Comparison of ENCODE assay signal across 1 cellular context in the genomic region with DNA sequence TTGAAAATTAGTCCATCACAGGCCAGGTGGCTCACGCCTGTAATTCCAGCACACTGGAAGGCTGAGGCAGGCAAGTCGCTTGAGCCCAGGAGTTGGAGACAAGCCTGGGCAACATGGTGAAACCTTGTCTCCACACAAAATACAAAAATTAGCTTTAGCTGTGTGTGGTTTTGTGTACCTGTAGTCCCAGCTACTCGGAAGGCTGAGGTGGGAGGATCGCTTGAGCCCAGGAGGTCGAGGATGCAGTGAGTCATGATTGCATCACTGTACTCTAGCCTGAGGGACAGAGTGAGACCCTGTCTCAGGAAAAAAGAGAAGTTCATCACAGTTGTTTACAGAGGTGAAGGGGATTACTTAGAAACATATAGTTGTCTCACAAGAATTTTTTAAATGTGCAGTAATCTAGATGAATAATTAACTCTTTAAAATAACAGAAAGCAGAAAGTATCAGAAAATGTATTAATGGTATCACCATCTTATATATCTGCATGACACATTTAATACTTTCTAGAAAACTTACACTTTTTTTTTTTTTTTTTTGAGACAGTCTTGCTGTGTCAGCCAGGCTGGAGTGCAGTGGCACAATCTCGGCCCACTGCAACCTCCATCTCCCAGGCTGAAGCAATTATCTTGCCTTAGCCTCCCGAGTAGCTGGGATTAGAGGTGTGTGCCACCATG.
TF ChIP-seq lines count a peak whose summit lies in the region.

No MANE protein-coding gene starts in this region.

TF ChIP-seq in HepG2, 621 proteins besides CTCF, POLR2A, EP300 and RAD21 (continued from another document):
- TF ChIP-seq, protein P1, sequence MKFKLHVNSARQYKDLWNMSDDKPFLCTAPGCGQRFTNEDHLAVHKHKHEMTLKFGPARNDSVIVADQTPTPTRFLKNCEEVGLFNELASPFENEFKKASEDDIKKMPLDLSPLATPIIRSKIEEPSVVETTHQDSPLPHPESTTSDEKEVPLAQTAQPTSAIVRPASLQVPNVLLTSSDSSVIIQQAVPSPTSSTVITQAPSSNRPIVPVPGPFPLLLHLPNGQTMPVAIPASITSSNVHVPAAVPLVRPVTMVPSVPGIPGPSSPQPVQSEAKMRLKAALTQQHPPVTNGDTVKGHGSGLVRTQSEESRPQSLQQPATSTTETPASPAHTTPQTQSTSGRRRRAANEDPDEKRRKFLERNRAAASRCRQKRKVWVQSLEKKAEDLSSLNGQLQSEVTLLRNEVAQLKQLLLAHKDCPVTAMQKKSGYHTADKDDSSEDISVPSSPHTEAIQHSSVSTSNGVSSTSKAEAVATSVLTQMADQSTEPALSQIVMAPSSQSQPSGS (CRISPR knock-in tag; IDR thresholded peaks at IDR 0.05): peak; percentile 76; the same call in 1 of the 2 replicates
- no peak for TF ChIP-seq ZNF672 (CRISPR knock-in tag; IDR thresholded peaks at IDR 0.05)
- peak; percentile 52; the same call in 1 of the 2 replicates for TF ChIP-seq CREM (IDR thresholded peaks at IDR 0.05)
- TF ChIP-seq CREM (CRISPR knock-in tag; IDR thresholded peaks at IDR 0.05): no peak
- no peak for TF ChIP-seq ZNF652 (CRISPR knock-in tag; IDR thresholded peaks at IDR 0.05; ENCODE audit: borderline replicate concordance, low read depth)
- TF ChIP-seq JARID2 (CRISPR knock-in tag; IDR thresholded peaks at IDR 0.05; ENCODE audit: insufficient replicate concordance): no peak
- TF ChIP-seq RCOR2 (CRISPR knock-in tag; IDR thresholded peaks at IDR 0.05): peak; percentile 85
- no peak for TF ChIP-seq DNMT1 (CRISPR knock-in tag; IDR thresholded peaks at IDR 0.05)
- TF ChIP-seq ZNF264 (CRISPR knock-in tag; IDR thresholded peaks at IDR 0.05): 0 out of 2 replicates have a peak, but pooled peaks have one; percentile 31
- 0 out of 2 replicates have a peak, but pooled peaks have one; percentile 32 for TF ChIP-seq ZMAT3 (CRISPR knock-in tag; conservative IDR thresholded peaks at IDR 0.05)
- TF ChIP-seq ZMYM3 (CRISPR knock-in tag; IDR thresholded peaks at IDR 0.05): peak; percentile 87
- TF ChIP-seq NR3C1 (CRISPR knock-in tag; IDR thresholded peaks at IDR 0.05): no peak
- TF ChIP-seq, protein P2, sequence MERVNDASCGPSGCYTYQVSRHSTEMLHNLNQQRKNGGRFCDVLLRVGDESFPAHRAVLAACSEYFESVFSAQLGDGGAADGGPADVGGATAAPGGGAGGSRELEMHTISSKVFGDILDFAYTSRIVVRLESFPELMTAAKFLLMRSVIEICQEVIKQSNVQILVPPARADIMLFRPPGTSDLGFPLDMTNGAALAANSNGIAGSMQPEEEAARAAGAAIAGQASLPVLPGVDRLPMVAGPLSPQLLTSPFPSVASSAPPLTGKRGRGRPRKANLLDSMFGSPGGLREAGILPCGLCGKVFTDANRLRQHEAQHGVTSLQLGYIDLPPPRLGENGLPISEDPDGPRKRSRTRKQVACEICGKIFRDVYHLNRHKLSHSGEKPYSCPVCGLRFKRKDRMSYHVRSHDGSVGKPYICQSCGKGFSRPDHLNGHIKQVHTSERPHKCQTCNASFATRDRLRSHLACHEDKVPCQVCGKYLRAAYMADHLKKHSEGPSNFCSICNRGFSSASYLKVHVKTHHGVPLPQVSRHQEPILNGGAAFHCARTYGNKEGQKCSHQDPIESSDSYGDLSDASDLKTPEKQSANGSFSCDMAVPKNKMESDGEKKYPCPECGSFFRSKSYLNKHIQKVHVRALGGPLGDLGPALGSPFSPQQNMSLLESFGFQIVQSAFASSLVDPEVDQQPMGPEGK (CRISPR knock-in tag; IDR thresholded peaks at IDR 0.05): no peak
- TF ChIP-seq HIVEP1 (CRISPR knock-in tag; IDR thresholded peaks at IDR 0.05): no peak
- TF ChIP-seq MED1 (CRISPR knock-in tag; IDR thresholded peaks at IDR 0.05): peak; percentile 81
- TF ChIP-seq, protein P3, sequence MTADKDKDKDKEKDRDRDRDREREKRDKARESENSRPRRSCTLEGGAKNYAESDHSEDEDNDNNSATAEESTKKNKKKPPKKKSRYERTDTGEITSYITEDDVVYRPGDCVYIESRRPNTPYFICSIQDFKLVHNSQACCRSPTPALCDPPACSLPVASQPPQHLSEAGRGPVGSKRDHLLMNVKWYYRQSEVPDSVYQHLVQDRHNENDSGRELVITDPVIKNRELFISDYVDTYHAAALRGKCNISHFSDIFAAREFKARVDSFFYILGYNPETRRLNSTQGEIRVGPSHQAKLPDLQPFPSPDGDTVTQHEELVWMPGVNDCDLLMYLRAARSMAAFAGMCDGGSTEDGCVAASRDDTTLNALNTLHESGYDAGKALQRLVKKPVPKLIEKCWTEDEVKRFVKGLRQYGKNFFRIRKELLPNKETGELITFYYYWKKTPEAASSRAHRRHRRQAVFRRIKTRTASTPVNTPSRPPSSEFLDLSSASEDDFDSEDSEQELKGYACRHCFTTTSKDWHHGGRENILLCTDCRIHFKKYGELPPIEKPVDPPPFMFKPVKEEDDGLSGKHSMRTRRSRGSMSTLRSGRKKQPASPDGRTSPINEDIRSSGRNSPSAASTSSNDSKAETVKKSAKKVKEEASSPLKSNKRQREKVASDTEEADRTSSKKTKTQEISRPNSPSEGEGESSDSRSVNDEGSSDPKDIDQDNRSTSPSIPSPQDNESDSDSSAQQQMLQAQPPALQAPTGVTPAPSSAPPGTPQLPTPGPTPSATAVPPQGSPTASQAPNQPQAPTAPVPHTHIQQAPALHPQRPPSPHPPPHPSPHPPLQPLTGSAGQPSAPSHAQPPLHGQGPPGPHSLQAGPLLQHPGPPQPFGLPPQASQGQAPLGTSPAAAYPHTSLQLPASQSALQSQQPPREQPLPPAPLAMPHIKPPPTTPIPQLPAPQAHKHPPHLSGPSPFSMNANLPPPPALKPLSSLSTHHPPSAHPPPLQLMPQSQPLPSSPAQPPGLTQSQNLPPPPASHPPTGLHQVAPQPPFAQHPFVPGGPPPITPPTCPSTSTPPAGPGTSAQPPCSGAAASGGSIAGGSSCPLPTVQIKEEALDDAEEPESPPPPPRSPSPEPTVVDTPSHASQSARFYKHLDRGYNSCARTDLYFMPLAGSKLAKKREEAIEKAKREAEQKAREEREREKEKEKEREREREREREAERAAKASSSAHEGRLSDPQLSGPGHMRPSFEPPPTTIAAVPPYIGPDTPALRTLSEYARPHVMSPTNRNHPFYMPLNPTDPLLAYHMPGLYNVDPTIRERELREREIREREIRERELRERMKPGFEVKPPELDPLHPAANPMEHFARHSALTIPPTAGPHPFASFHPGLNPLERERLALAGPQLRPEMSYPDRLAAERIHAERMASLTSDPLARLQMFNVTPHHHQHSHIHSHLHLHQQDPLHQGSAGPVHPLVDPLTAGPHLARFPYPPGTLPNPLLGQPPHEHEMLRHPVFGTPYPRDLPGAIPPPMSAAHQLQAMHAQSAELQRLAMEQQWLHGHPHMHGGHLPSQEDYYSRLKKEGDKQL (CRISPR knock-in tag; IDR thresholded peaks at IDR 0.05; ENCODE audit: low read depth): 0 out of 2 replicates have a peak, but pooled peaks have one; percentile 45
- TF ChIP-seq TEAD3 (CRISPR knock-in tag; optimal IDR thresholded peaks at IDR 0.05; ENCODE audit: borderline replicate concordance): peak; percentile 53
- TF ChIP-seq SSRP1 (CRISPR knock-in tag; IDR thresholded peaks at IDR 0.05): 0 out of 2 replicates have a peak, but pooled peaks have one; percentile 23
- peak; percentile 35; the same call in 1 of the 2 replicates for TF ChIP-seq MIER3 (CRISPR knock-in tag; IDR thresholded peaks at IDR 0.05; ENCODE audit: borderline replicate concordance)
- TF ChIP-seq, protein P4, sequence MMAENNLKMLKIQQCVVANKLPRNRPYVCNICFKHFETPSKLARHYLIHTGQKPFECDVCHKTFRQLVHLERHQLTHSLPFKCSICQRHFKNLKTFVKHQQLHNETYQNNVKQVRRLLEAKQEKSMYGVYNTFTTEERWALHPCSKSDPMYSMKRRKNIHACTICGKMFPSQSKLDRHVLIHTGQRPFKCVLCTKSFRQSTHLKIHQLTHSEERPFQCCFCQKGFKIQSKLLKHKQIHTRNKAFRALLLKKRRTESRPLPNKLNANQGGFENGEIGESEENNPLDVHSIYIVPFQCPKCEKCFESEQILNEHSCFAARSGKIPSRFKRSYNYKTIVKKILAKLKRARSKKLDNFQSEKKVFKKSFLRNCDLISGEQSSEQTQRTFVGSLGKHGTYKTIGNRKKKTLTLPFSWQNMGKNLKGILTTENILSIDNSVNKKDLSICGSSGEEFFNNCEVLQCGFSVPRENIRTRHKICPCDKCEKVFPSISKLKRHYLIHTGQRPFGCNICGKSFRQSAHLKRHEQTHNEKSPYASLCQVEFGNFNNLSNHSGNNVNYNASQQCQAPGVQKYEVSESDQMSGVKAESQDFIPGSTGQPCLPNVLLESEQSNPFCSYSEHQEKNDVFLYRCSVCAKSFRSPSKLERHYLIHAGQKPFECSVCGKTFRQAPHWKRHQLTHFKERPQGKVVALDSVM (CRISPR knock-in tag; IDR thresholded peaks at IDR 0.05): peak; percentile 98
- TF ChIP-seq, protein P5, sequence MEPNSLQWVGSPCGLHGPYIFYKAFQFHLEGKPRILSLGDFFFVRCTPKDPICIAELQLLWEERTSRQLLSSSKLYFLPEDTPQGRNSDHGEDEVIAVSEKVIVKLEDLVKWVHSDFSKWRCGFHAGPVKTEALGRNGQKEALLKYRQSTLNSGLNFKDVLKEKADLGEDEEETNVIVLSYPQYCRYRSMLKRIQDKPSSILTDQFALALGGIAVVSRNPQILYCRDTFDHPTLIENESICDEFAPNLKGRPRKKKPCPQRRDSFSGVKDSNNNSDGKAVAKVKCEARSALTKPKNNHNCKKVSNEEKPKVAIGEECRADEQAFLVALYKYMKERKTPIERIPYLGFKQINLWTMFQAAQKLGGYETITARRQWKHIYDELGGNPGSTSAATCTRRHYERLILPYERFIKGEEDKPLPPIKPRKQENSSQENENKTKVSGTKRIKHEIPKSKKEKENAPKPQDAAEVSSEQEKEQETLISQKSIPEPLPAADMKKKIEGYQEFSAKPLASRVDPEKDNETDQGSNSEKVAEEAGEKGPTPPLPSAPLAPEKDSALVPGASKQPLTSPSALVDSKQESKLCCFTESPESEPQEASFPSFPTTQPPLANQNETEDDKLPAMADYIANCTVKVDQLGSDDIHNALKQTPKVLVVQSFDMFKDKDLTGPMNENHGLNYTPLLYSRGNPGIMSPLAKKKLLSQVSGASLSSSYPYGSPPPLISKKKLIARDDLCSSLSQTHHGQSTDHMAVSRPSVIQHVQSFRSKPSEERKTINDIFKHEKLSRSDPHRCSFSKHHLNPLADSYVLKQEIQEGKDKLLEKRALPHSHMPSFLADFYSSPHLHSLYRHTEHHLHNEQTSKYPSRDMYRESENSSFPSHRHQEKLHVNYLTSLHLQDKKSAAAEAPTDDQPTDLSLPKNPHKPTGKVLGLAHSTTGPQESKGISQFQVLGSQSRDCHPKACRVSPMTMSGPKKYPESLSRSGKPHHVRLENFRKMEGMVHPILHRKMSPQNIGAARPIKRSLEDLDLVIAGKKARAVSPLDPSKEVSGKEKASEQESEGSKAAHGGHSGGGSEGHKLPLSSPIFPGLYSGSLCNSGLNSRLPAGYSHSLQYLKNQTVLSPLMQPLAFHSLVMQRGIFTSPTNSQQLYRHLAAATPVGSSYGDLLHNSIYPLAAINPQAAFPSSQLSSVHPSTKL (CRISPR knock-in tag; IDR thresholded peaks at IDR 0.05): peak; percentile 89
- TF ChIP-seq RXRA (CRISPR knock-in tag; IDR thresholded peaks at IDR 0.05): peak; percentile 47; the same call in 1 of the 2 replicates
- TF ChIP-seq FOSL1 (CRISPR knock-in tag; IDR thresholded peaks at IDR 0.05; ENCODE audit: borderline replicate concordance): peak; percentile 94
- no peak for TF ChIP-seq MAFG (CRISPR knock-in tag; IDR thresholded peaks at IDR 0.05)
- no peak for TF ChIP-seq CREB1 (IDR thresholded peaks at IDR 0.05)
- peak; percentile 71 for TF ChIP-seq CREB1 (CRISPR knock-in tag; IDR thresholded peaks at IDR 0.05)
- no peak for TF ChIP-seq ZNF337 (CRISPR knock-in tag; IDR thresholded peaks at IDR 0.05; ENCODE audit: borderline replicate concordance, low read depth)
- TF ChIP-seq ZNF292 (CRISPR knock-in tag; IDR thresholded peaks at IDR 0.05; ENCODE audit: borderline replicate concordance, low read depth): peak; percentile 57; the same call in 1 of the 2 replicates
- TF ChIP-seq NCOA2 (CRISPR knock-in tag; IDR thresholded peaks at IDR 0.05): peak; percentile 60; the same call in 1 of the 2 replicates
- TF ChIP-seq ZNF629 (CRISPR knock-in tag; conservative IDR thresholded peaks at IDR 0.05): 0 out of 2 replicates have a peak, but pooled peaks have one; percentile 8
- TF ChIP-seq, protein P6, sequence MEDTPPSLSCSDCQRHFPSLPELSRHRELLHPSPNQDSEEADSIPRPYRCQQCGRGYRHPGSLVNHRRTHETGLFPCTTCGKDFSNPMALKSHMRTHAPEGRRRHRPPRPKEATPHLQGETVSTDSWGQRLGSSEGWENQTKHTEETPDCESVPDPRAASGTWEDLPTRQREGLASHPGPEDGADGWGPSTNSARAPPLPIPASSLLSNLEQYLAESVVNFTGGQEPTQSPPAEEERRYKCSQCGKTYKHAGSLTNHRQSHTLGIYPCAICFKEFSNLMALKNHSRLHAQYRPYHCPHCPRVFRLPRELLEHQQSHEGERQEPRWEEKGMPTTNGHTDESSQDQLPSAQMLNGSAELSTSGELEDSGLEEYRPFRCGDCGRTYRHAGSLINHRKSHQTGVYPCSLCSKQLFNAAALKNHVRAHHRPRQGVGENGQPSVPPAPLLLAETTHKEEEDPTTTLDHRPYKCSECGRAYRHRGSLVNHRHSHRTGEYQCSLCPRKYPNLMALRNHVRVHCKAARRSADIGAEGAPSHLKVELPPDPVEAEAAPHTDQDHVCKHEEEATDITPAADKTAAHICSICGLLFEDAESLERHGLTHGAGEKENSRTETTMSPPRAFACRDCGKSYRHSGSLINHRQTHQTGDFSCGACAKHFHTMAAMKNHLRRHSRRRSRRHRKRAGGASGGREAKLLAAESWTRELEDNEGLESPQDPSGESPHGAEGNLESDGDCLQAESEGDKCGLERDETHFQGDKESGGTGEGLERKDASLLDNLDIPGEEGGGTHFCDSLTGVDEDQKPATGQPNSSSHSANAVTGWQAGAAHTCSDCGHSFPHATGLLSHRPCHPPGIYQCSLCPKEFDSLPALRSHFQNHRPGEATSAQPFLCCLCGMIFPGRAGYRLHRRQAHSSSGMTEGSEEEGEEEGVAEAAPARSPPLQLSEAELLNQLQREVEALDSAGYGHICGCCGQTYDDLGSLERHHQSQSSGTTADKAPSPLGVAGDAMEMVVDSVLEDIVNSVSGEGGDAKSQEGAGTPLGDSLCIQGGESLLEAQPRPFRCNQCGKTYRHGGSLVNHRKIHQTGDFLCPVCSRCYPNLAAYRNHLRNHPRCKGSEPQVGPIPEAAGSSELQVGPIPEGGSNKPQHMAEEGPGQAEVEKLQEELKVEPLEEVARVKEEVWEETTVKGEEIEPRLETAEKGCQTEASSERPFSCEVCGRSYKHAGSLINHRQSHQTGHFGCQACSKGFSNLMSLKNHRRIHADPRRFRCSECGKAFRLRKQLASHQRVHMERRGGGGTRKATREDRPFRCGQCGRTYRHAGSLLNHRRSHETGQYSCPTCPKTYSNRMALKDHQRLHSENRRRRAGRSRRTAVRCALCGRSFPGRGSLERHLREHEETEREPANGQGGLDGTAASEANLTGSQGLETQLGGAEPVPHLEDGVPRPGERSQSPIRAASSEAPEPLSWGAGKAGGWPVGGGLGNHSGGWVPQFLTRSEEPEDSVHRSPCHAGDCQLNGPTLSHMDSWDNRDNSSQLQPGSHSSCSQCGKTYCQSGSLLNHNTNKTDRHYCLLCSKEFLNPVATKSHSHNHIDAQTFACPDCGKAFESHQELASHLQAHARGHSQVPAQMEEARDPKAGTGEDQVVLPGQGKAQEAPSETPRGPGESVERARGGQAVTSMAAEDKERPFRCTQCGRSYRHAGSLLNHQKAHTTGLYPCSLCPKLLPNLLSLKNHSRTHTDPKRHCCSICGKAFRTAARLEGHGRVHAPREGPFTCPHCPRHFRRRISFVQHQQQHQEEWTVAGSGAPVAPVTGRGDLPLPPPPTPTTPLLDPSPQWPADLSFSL (CRISPR knock-in tag; IDR thresholded peaks at IDR 0.05): peak; percentile 93
- peak; percentile 52 for TF ChIP-seq SKI (IDR thresholded peaks at IDR 0.05; ENCODE audit: partially characterized antibody)
- TF ChIP-seq HNRNPL (IDR thresholded peaks at IDR 0.05; ENCODE audit: low read depth, low read length): no peak
- peak; percentile 100 for TF ChIP-seq FOSL2 (CRISPR knock-in tag; IDR thresholded peaks at IDR 0.05)
- TF ChIP-seq ZNF761 (CRISPR knock-in tag; conservative IDR thresholded peaks at IDR 0.05): no peak
